28 cellular contexts compared by ENCODE assay signal in the genomic region with DNA sequence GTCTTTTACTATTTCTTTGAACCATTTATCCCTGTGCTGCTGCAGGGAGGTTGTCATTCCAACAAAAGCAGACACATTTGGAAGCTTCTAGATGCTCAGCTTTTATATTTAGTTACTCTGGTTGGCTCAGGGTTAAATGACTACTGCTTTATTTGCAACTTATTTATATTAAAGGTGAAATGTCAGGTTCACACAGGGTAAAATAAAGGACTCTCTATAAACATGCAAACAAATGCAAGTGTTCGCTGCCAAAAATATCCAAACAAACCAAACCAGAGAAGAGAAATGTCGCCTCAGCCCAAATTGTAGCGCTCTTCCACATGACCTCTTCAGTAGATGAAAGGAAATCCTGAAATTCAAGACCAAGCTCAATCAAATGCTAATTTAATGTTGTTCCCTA. TPM values are rescaled to one million over a fixed set of nuclear protein-coding genes. Genes with fewer than 3 reads are reported as not detected.
"Had no signal": no experiment of that assay in that cellular context is flagged by ENCODE, and none has a peak within 500 bp of the region (broad histone marks: within the 10 kb centered on the region; RNA-seq: fewer than 3 reads in every experiment).

No MANE protein-coding gene starts in this region.

- H3K4me3 Mint-ChIP-seq: naive thymus-derived CD4-positive, alpha-beta T cell; nephron; neural progenitor cell; stimulated activated naive CD8-positive, alpha-beta T cell treated with anti-CD3 and anti-CD28 coated beads, Interleukin-15, amount 100 ng/mL, for 72 hours had no signal

- H3K4me1 ChIP-seq: neural progenitor cell, transverse colon, vagina had no signal

- H3K4me1 Mint-ChIP-seq: naive thymus-derived CD4-positive, alpha-beta T cell; stimulated activated naive CD8-positive, alpha-beta T cell treated with anti-CD3 and anti-CD28 coated beads, Interleukin-15, amount 100 ng/mL, for 72 hours had no signal

- H3K36me3 Mint-ChIP-seq: naive thymus-derived CD4-positive, alpha-beta T cell had no signal

- H3K4me3 ChIP-seq: coronary artery, esophagus squamous epithelium, neural progenitor cell, prostate gland, right atrium auricular region, smooth muscle cell, suprapubic skin, transverse colon, upper lobe of right lung, vagina had no signal

- H3K27ac ChIP-seq: coronary artery, esophagus squamous epithelium, neural progenitor cell, right atrium auricular region, suprapubic skin, transverse colon, upper lobe of right lung, vagina had no signal

- DNase-seq: dermis blood vessel endothelial cell; effector memory CD4-positive, alpha-beta T cell; erythroblast; esophagus squamous epithelium; head of caudate nucleus; left ventricle myocardium superior; mesenchymal stem cell; midbrain; naive thymus-derived CD4-positive, alpha-beta T cell; stimulated activated CD4-positive, alpha-beta T cell treated with anti-CD3 and anti-CD28 coated beads, Interleukin-12 subunit alpha, Interleukin-12 subunit beta, amount 100 ng/mL, for 4 hours; stimulated activated CD4-positive, alpha-beta T cell treated with anti-CD3 and anti-CD28 coated beads, Interleukin-1b, Interleukin-23, amount 100 ng/mL, for 48 hours; stimulated activated CD4-positive, alpha-beta T cell treated with anti-CD3 and anti-CD28 coated beads, Interleukin-4, amount 100 ng/mL, for 1 hour; stimulated activated CD8-positive, alpha-beta memory T cell treated with anti-CD3 and anti-CD28 coated beads, Interleukin-4, amount 100 ng/mL, for 48 hours; stimulated activated naive CD4-positive, alpha-beta T cell; stimulated activated naive CD8-positive, alpha-beta T cell treated with anti-CD3 and anti-CD28 coated beads, Interleukin-15, amount 100 ng/mL, for 72 hours; transverse colon had no signal

- FAIRE-seq: frontal cortex, keratinocyte had no signal

- H2AFZ ChIP-seq: neural progenitor cell had no signal

- H3K36me3 ChIP-seq: esophagus squamous epithelium, prostate gland, right atrium auricular region, suprapubic skin, transverse colon, upper lobe of right lung, vagina had no signal

- H3K4me2 ChIP-seq: neural progenitor cell, smooth muscle cell had no signal

- H3K27me3 ChIP-seq: esophagus squamous epithelium, neural progenitor cell, right atrium auricular region, suprapubic skin, transverse colon, upper lobe of right lung, vagina had no signal

- ATAC-seq: left ventricle myocardium superior; naive thymus-derived CD4-positive, alpha-beta T cell; sciatic nerve; stimulated activated naive CD8-positive, alpha-beta T cell treated with anti-CD3 and anti-CD28 coated beads, Interleukin-15, amount 100 ng/mL, for 72 hours had no signal

- H3K27ac Mint-ChIP-seq: naive thymus-derived CD4-positive, alpha-beta T cell; neural progenitor cell; stimulated activated naive CD8-positive, alpha-beta T cell treated with anti-CD3 and anti-CD28 coated beads, Interleukin-15, amount 100 ng/mL, for 72 hours had no signal

RNA-seq across cellular contexts. Expression of a gene that starts 57.0 kb away (rescaled TPM):
- polyA plus RNA-seq: naive thymus-derived CD4-positive, alpha-beta T cell had no signal
